9 cellular contexts compared by ENCODE assay signal in genomic region chr5:62093981-62094380, GRCh38.
DNase-seq lines count a peak whose midpoint lies in the region; ATAC-seq and TF ChIP-seq lines count a peak whose summit lies in the region.
"Had no signal": no experiment of that assay in that cellular context is flagged by ENCODE, and none has a peak within 500 bp of the region (broad histone marks: within the 10 kb centered on the region; RNA-seq: fewer than 3 reads in every experiment).

No MANE protein-coding gene starts in this region.

- peaks cover 4% of the 10 kb centered on the region for H3K27me3 Mint-ChIP-seq in neural crest cell (ENCODE audit: low read depth)

- DNase-seq in NCI-H2171 treated with DMSO at 0.1 percent for 48 hours (lab: John Stamatoyannopoulos, UW) = peak; percentile 43
- no peak for DNase-seq in NCI-H2171 (lab: John Stamatoyannopoulos, UW)
- peak; percentile 26 for DNase-seq in NCI-H510A (lab: John Stamatoyannopoulos, UW)
- peak; percentile 43 for DNase-seq in dermis blood vessel endothelial cell
- peak; percentile 40 for DNase-seq in neural crest cell (ENCODE audit: low read depth, low spot score)
- DNase-seq: right lobe of liver had no signal

- no peak overlapping the region for H3K4me3 Mint-ChIP-seq in neural crest cell

- ATAC-seq in GM18511 (IDR thresholded peaks at IDR 0.05; ENCODE audit: unreplicated experiment) = no peak
- no peak for ATAC-seq in HG03565 (IDR thresholded peaks at IDR 0.05; ENCODE audit: unreplicated experiment)
- ATAC-seq in GM19328 (IDR thresholded peaks at IDR 0.05; ENCODE audit: unreplicated experiment) = no peak

- no peak for TF ChIP-seq CTCF in neural crest cell (conservative IDR thresholded peaks at IDR 0.05)

- H3K4me1 Mint-ChIP-seq in neural crest cell = peaks cover 23% of the 10 kb centered on the region

- H3K27ac Mint-ChIP-seq in neural crest cell (ENCODE audit: unreplicated experiment) = no peak overlapping the region

- H3K36me3 Mint-ChIP-seq in neural crest cell (ENCODE audit: low read depth) = no peaks in the 10 kb centered on the region

- H3K9me3 Mint-ChIP-seq in neural crest cell = peaks cover 14% of the 10 kb centered on the region
